In the genomic region with DNA sequence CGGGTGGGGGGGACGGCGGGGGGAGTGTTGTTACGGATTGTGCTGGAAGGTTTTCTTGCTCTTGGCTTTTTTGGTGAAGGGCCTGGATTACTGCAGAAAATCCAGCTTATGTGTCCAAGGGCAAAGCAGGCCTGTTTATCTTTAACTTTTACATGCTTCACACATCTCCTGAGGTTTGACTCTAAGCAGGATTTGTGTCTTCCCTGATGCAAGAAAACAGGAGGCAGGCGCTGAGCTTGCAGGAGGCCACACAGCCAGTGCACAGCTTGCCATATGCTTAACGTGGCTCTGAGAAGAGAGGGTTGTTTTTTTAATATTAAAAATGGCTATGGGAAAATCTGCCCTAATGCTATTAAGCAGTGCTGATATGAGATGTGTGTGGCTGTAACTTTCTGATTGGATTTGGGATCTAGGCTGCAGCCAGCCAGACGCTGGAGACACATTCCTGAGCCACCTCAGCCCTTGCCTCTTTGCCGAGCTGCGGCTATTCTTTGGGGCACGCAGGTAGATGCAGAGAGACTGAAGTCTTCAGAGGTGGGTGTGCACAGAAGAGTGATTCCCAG, we compare ENCODE assay signal across 16 cellular contexts. TPM values are rescaled to one million over a fixed set of nuclear protein-coding genes. Genes with fewer than 3 reads are reported as not detected.
"Had no signal": no experiment of that assay in that cellular context is flagged by ENCODE, and none has a peak within 500 bp of the region (broad histone marks: within the 10 kb centered on the region; RNA-seq: fewer than 3 reads in every experiment).

No MANE protein-coding gene starts in this region.

- DNase-seq: activated B cell treated with CpG ODN at 0.5 μM for 24 hours; activated CD4-positive, alpha-beta T cell treated with anti-CD3 and anti-CD28 coated beads, Interleukin-2, amount 10 ng/mL, durations not matched to agents 24 days and 14 days; activated naive CD4-positive, alpha-beta T cell treated with Interleukin-2 at 50 U/mL for 16 hours; caudate nucleus; cortex of kidney; effector CD8-positive, alpha-beta T cell; hippocampal formation; kidney glomerular epithelial cell; mesendoderm; stimulated activated CD4-positive, alpha-beta T cell treated with anti-CD3 and anti-CD28 coated beads, Interleukin-1b, Interleukin-23, amount 100 ng/mL, for 48 hours; stimulated activated naive B cell treated with anti-CD40 and anti-IgM and Interleukin-4, amounts not matched to agents 10 μg/mL and 1 μg/mL and 100 μg/mL, for 72 hours had no signal

- ATAC-seq: stimulated activated naive B cell treated with anti-CD40 and anti-IgM and Interleukin-4, amounts not matched to agents 10 μg/mL and 1 μg/mL and 100 μg/mL, for 72 hours had no signal

- H3K4me3 ChIP-seq: right atrium auricular region, suprapubic skin had no signal

- H3K36me3 Mint-ChIP-seq: stimulated activated naive B cell treated with anti-CD40 and anti-IgM and Interleukin-4, amounts not matched to agents 10 μg/mL and 1 μg/mL and 100 μg/mL, for 72 hours had no signal

- H3K4me3 Mint-ChIP-seq: activated B cell treated with CpG ODN at 0.5 μM for 24 hours; activated CD4-positive, alpha-beta T cell treated with anti-CD3 and anti-CD28 coated beads, Interleukin-2, amount 10 ng/mL, durations not matched to agents 24 days and 14 days; activated T-helper 1 cell treated with anti-CD3 and anti-CD28 coated beads, Interleukin-12 subunit alpha, Interleukin-12 subunit beta, Interleukin-2, Interleukin-4 antibody, amounts not matched to agents 30 ng/mL and 10 ng/mL and 1 ng/mL, durations not matched to agents 14 hours and 24 hours and 36 hours; stimulated activated naive B cell treated with anti-CD40 and anti-IgM and Interleukin-4, amounts not matched to agents 10 μg/mL and 1 μg/mL and 100 μg/mL, for 72 hours; T-helper 1 cell treated with Interleukin-12 subunit alpha and Interleukin-12 subunit beta and Interleukin-4 antibody, amounts not matched to agents 30 μg/mL and 1 μg/mL, for 36 hours had no signal

- H3K9me3 Mint-ChIP-seq: activated B cell treated with CpG ODN at 0.5 μM for 24 hours; activated CD4-positive, alpha-beta T cell treated with anti-CD3 and anti-CD28 coated beads, Interleukin-2, amount 10 ng/mL, durations not matched to agents 24 days and 14 days; activated T-helper 1 cell treated with anti-CD3 and anti-CD28 coated beads, Interleukin-12 subunit alpha, Interleukin-12 subunit beta, Interleukin-2, Interleukin-4 antibody, amounts not matched to agents 30 ng/mL and 10 ng/mL and 1 ng/mL, durations not matched to agents 14 hours and 24 hours and 36 hours; stimulated activated naive B cell treated with anti-CD40 and anti-IgM and Interleukin-4, amounts not matched to agents 10 μg/mL and 1 μg/mL and 100 μg/mL, for 72 hours; T-helper 1 cell treated with Interleukin-12 subunit alpha and Interleukin-12 subunit beta and Interleukin-4 antibody, amounts not matched to agents 30 μg/mL and 1 μg/mL, for 36 hours had no signal

- H3K27ac Mint-ChIP-seq: activated B cell treated with CpG ODN at 0.5 μM for 24 hours; activated CD4-positive, alpha-beta T cell treated with anti-CD3 and anti-CD28 coated beads, Interleukin-2, amount 10 ng/mL, durations not matched to agents 24 days and 14 days; activated T-helper 1 cell treated with anti-CD3 and anti-CD28 coated beads, Interleukin-12 subunit alpha, Interleukin-12 subunit beta, Interleukin-2, Interleukin-4 antibody, amounts not matched to agents 30 ng/mL and 10 ng/mL and 1 ng/mL, durations not matched to agents 14 hours and 24 hours and 36 hours; T-helper 1 cell treated with Interleukin-12 subunit alpha and Interleukin-12 subunit beta and Interleukin-4 antibody, amounts not matched to agents 30 μg/mL and 1 μg/mL, for 36 hours had no signal

- H3K4me1 Mint-ChIP-seq: activated B cell treated with CpG ODN at 0.5 μM for 24 hours; activated CD4-positive, alpha-beta T cell treated with anti-CD3 and anti-CD28 coated beads, Interleukin-2, amount 10 ng/mL, durations not matched to agents 24 days and 14 days; stimulated activated naive B cell treated with anti-CD40 and anti-IgM and Interleukin-4, amounts not matched to agents 10 μg/mL and 1 μg/mL and 100 μg/mL, for 72 hours had no signal

RNA-seq across cellular contexts. Expression of a gene that starts 47.8 kb away (rescaled TPM):
- total RNA-seq: right atrium auricular region had no signal
- polyA plus RNA-seq: liver had no signal
